ENCODE assay signal across 8 cellular contexts in the genomic region with DNA sequence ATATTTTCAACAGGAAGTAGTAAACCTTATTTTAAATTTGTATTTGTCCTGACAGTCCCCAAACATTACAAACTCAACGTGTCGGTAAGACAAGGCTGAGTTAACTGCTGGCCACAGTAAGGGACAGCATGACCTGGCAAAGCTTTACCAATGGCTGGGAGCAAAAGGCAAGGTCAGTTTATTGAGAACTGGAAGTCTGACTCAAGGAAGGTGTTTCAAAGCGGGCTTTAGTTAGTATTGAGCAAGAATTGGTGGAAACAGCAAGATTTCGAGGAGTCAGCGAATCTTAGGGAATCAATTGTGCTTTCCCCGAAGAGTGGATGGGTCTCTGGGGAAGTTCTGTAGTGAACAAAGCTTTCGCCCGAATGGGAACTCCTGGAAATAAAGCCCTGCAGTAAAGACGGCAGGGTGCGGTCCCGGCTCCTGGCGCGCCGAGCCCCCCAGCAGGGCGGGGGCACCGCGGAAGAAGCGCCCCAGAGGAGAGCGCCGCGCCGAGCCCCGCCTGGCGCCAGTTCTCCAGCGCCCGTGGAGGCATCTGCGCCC. TPM values are rescaled to one million over a fixed set of nuclear protein-coding genes. Genes with fewer than 3 reads are reported as not detected.
A peak's percentile ranks its signal among the peaks of the same experiment; 100 is the strongest.
DNase-seq lines count a peak whose midpoint lies in the region; ATAC-seq and TF ChIP-seq lines count a peak whose summit lies in the region.

No MANE protein-coding gene starts in this region.

- peak overlapping the region; percentile 98 for H3K27ac ChIP-seq in cingulate gyrus (ENCODE audit: low read depth, low read length)
- H3K27ac ChIP-seq in upper lobe of right lung, result peak overlapping the region; percentile 99

- H3K27me3 ChIP-seq in upper lobe of right lung, result no peaks in the 10 kb centered on the region

- peak; percentile 8 for TF ChIP-seq CTCF in upper lobe of right lung (IDR thresholded peaks at IDR 0.05)

- H3K36me3 ChIP-seq in upper lobe of right lung, result peaks cover 19% of the 10 kb centered on the region

- ATAC-seq in upper lobe of right lung (no peak), HG02571 (IDR thresholded peaks at IDR 0.05; ENCODE audit: unreplicated experiment) (no peak)

- H3K4me3 ChIP-seq in upper lobe of right lung, result peak overlapping the region; percentile 88

- DNase-seq in ELR (ENCODE audit: low read depth) (peak; percentile 48), NCI-H2227 (lab: John Stamatoyannopoulos, UW; ENCODE audit: unreplicated experiment) (peak; percentile 50), medulla oblongata (ENCODE audit: extremely low spot score) (peak; percentile 53), upper lobe of right lung (no peak), iPS-NIHi7 (ENCODE audit: extremely low spot score) (no peak), COLO668 (lab: John Stamatoyannopoulos, UW; ENCODE audit: unreplicated experiment) (no peak)

- intact Hi-C loops in upper lobe of right lung (cut with DNase I), result no loop called here

- no peaks in the 10 kb centered on the region for H3K9me3 ChIP-seq in upper lobe of right lung

- H3K4me1 ChIP-seq in upper lobe of right lung, result peaks cover 38% of the 10 kb centered on the region

RNA-seq across cellular contexts. Expression of gene GZF1, which starts 0.8 kb away (rescaled TPM):
- 12.5 TPM for total RNA-seq in upper lobe of right lung

RNA-seq across cellular contexts. Expression of gene NXT1, which starts 10.6 kb away (rescaled TPM):
- 16.2 TPM for total RNA-seq in upper lobe of right lung

Comparison
In these comparisons a context has a peak if more than half of its experiments do, and no peak if none do; other contexts are left out.
1. DNase-seq: peak in ELR (single experiment), NCI-H2227 (single experiment) and medulla oblongata (single experiment); none in upper lobe of right lung (single experiment), iPS-NIHi7 (single experiment) and COLO668 (single experiment).